20 cellular contexts compared by ENCODE assay signal in the genomic region with DNA sequence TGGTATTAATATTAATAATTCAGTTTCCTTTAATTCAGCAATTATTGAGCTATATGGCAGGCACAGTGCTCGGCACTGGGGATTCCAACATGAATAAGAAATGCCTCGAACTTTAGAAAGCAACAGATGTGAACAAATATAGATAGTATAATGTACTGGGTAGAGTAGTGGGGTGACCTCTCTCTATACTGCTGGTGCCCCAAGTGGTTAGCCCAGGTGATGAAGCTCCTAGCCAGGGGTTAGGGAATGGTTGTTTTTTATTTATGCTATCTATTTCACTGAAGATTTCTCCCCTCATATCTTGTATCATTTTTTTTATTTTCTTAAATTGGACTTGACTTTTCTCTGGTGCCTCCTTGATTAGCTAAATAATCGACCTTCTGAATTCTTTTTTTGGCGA.
A peak's percentile ranks its signal among the peaks of the same experiment; 100 is the strongest.
DNase-seq lines count a peak whose midpoint lies in the region; ATAC-seq and TF ChIP-seq lines count a peak whose summit lies in the region.
"Had no signal": no experiment of that assay in that cellular context is flagged by ENCODE, and none has a peak within 500 bp of the region (broad histone marks: within the 10 kb centered on the region; RNA-seq: fewer than 3 reads in every experiment).

No MANE protein-coding gene starts in this region.

- no peaks in the 10 kb centered on the region for H3F3A ChIP-seq in GM23338 (replicated peaks; ENCODE audit: low read depth)

- intact Hi-C loops in Panc1 (cut with micrococcal nuclease; ENCODE audit: unreplicated experiment) (no loop called here), spleen (cut with DNase I; ENCODE audit: low total_unique reads) (no loop called here)

- no peaks in the 10 kb centered on the region; the same call in 2 of the 3 replicates for H3K4me1 Mint-ChIP-seq in GM23338
- peaks cover 31% of the 10 kb centered on the region for H3K4me1 Mint-ChIP-seq in activated CD8-positive, alpha-beta T cell treated with anti-CD3 and anti-CD28 coated beads, Interleukin-2, amount 10 ng/mL, durations not matched to agents 7 days and 5 days (ENCODE audit: low read depth)

- no peak overlapping the region for H3K27ac Mint-ChIP-seq in GM23338
- no peak overlapping the region for H3K27ac Mint-ChIP-seq in activated CD8-positive, alpha-beta T cell treated with anti-CD3 and anti-CD28 coated beads, Interleukin-2, amount 10 ng/mL, durations not matched to agents 7 days and 5 days
- H3K27ac Mint-ChIP-seq: IgD-negative memory B cell had no signal

- no peaks in the 10 kb centered on the region for H4K20me1 ChIP-seq in GM23338 (replicated peaks; ENCODE audit: insufficient read depth)

- no peak overlapping the region for H3K4me3 Mint-ChIP-seq in GM23338
- no peak overlapping the region for H3K4me3 Mint-ChIP-seq in activated CD8-positive, alpha-beta T cell treated with anti-CD3 and anti-CD28 coated beads, Interleukin-2, amount 10 ng/mL, durations not matched to agents 7 days and 5 days
- H3K4me3 Mint-ChIP-seq: CD14-positive monocyte, IgD-negative memory B cell had no signal

- no peak overlapping the region for H3K4me3 ChIP-seq in GM12864 (ENCODE audit: low read depth, low read length)
- no peak overlapping the region for H3K4me3 ChIP-seq in GM23338
- H3K4me3 ChIP-seq in Panc1 (ENCODE audit: low read depth in 2 of 2, low read length in 2 of 2): no peak overlapping the region
- H3K4me3 ChIP-seq in spleen: no peak overlapping the region

- no peaks in the 10 kb centered on the region for H3K36me3 ChIP-seq in GM23338 (ENCODE audit: insufficient read depth)
- no peaks in the 10 kb centered on the region for H3K36me3 ChIP-seq in Panc1 (ENCODE audit: control insufficient read depth, insufficient read depth, low read length)
- no peaks in the 10 kb centered on the region for H3K36me3 ChIP-seq in spleen

- no peaks in the 10 kb centered on the region for H3K9me3 Mint-ChIP-seq in GM23338
- H3K9me3 Mint-ChIP-seq in activated CD8-positive, alpha-beta T cell treated with anti-CD3 and anti-CD28 coated beads, Interleukin-2, amount 10 ng/mL, durations not matched to agents 7 days and 5 days (ENCODE audit: insufficient read depth): no peaks in the 10 kb centered on the region
- H3K9me3 Mint-ChIP-seq: IgD-negative memory B cell had no signal

- H3K9me3 ChIP-seq in Panc1 (ENCODE audit: control insufficient read depth, insufficient read depth, low read depth, low read length) (no peaks in the 10 kb centered on the region), spleen (no peaks in the 10 kb centered on the region)

- H3K27me3 ChIP-seq in GM23338 (ENCODE audit: insufficient read depth) (no peaks in the 10 kb centered on the region), Panc1 (ENCODE audit: control insufficient read depth, insufficient read depth, low read length) (no peaks in the 10 kb centered on the region), spleen (replicated peaks in 1 of 7) (no peaks in the 10 kb centered on the region)

- no peaks in the 10 kb centered on the region for H3K4me1 ChIP-seq in GM23338 (ENCODE audit: insufficient read depth)
- H3K4me1 ChIP-seq in Panc1 (ENCODE audit: control insufficient read depth, insufficient read depth, low read length): no peaks in the 10 kb centered on the region
- H3K4me1 ChIP-seq in spleen: peaks cover 0 to 25% (median 5%) of the 10 kb centered on the region in 6 donors

- H3K9me2 ChIP-seq in GM23338 (ENCODE audit: insufficient read depth): no peaks in the 10 kb centered on the region

- no TSS peak for BruUV-seq in Panc1 (replicated peaks; lab: Mats Ljungman, UMichigan)

- POLR2A ChIA-PET in Panc1 (lab: Charles Lee): no interaction called here
- POLR2A ChIA-PET in activated CD8-positive, alpha-beta T cell treated with anti-CD3 and anti-CD28 coated beads, Interleukin-2, amount 10 ng/mL, durations not matched to agents 7 days and 5 days (lab: Charles Lee): interaction anchor here (1.1 kb wide), 1 partner anchor 62 kb away, joined by 4 read pairs; a partner anchor contains a TSS

- H3K36me3 Mint-ChIP-seq in GM23338 (ENCODE audit: low read depth): no peaks in the 10 kb centered on the region
- no peaks in the 10 kb centered on the region for H3K36me3 Mint-ChIP-seq in activated CD8-positive, alpha-beta T cell treated with anti-CD3 and anti-CD28 coated beads, Interleukin-2, amount 10 ng/mL, durations not matched to agents 7 days and 5 days (ENCODE audit: low read depth)
- H3K36me3 Mint-ChIP-seq: CD14-positive monocyte, IgD-negative memory B cell had no signal

- H3K79me2 ChIP-seq in GM23338 (replicated peaks; ENCODE audit: insufficient read depth): no peaks in the 10 kb centered on the region

- H3K27me3 Mint-ChIP-seq in GM23338 (ENCODE audit: insufficient read depth, low read depth, poor library complexity): no peaks in the 10 kb centered on the region
- no peaks in the 10 kb centered on the region for H3K27me3 Mint-ChIP-seq in activated CD8-positive, alpha-beta T cell treated with anti-CD3 and anti-CD28 coated beads, Interleukin-2, amount 10 ng/mL, durations not matched to agents 7 days and 5 days (ENCODE audit: low read depth)
- H3K27me3 Mint-ChIP-seq: IgD-negative memory B cell had no signal

- in situ Hi-C loops in Panc1 (cut with HindIII; ENCODE audit: low pct_unique_long_range_greater_than_20kb, low sequenced_read_pairs): no loop called here

- ATAC-seq in GM23338 (peak; percentile 46; the same call in 2 of the 3 replicates), Panc1 (no peak)
- no peak for ATAC-seq in activated CD8-positive, alpha-beta T cell treated with anti-CD3 and anti-CD28 coated beads, Interleukin-2, amount 10 ng/mL, durations not matched to agents 7 days and 5 days
- ATAC-seq: Right ventricle myocardium inferior had no signal

- no peak for DNase-seq in GM12864 (ENCODE audit: low read depth)
- DNase-seq in GM23338 (ENCODE audit: low spot score): no peak
- no peak for DNase-seq in Panc1 (ENCODE audit: low read depth, low spot score)
- peak; percentile 4 for DNase-seq in spleen
- no peak for DNase-seq in activated CD8-positive, alpha-beta T cell treated with anti-CD3 and anti-CD28 coated beads, Interleukin-2, amount 10 ng/mL, durations not matched to agents 7 days and 5 days
- no peak for DNase-seq in NCI-H82 (lab: John Stamatoyannopoulos, UW)
- no peak for DNase-seq in NCI-H345 treated with DMSO at 0.1 percent for 48 hours (lab: John Stamatoyannopoulos, UW; ENCODE audit: unreplicated experiment)
- DNase-seq: AML-193, GF-D8, HCEC 1CT, NCI-H1105, NCI-H1694, NCI-H2081 treated with DMSO at 0.1 percent for 48 hours, NCI-H510A treated with DMSO at 0.1 percent for 48 hours, NCI-H774, SW 1271, T-helper 2 cell had no signal

- H3K4me2 ChIP-seq in GM23338: no peak overlapping the region

- TF ChIP-seq CTCF in GM12864 (IDR thresholded peaks at IDR 0.05; ENCODE audit: low read depth, low read length, missing control alignments) (peak; percentile 35), GM23338 (conservative IDR thresholded peaks at IDR 0.05; ENCODE audit: low read depth in 2 of 2) (peak; percentile 40 to 48), Panc1 (IDR thresholded peaks at IDR 0.05) (0 out of 2 replicates have a peak, but pooled peaks have one; percentile 9), spleen (IDR thresholded peaks at IDR 0.05 in 8 of 11, conservative IDR thresholded peaks at IDR 0.05 in 3 of 11) (no peak)

- TF ChIP-seq POLR2A in spleen (IDR thresholded peaks at IDR 0.05): no peak

- CTCF ChIA-PET in Panc1 (lab: Charles Lee): no interaction called here
- CTCF ChIA-PET in activated CD8-positive, alpha-beta T cell treated with anti-CD3 and anti-CD28 coated beads, Interleukin-2, amount 10 ng/mL, durations not matched to agents 7 days and 5 days (lab: Charles Lee): interaction anchor here (0.8 to 8.4 kb wide), 10 partner anchors 9 to 330 kb away, joined by 3 to 71 read pairs (median 3); no protein-coding TSS in a partner anchor

- H2AFZ ChIP-seq in GM23338: no peak overlapping the region

- WGBS in spleen, 5 donors: 59 to 97% (median 73%) methylated on average over 4 of the region's 4 CpGs

- H3K27ac ChIP-seq in GM23338 (ENCODE audit: low read depth) (no peak overlapping the region), Panc1 (ENCODE audit: low read length) (no peak overlapping the region), spleen (no peak overlapping the region)

Comparison
In these comparisons a context has a peak if more than half of its experiments do, and no peak if none do; other contexts are left out.
1. CTCF ChIP-seq: peak in GM12864 (single experiment), GM23338 (2 of 2) and Panc1 (single experiment); none in spleen (0 of 11).